Comparison of ENCODE assay signal across 1 cellular context in the genomic region with DNA sequence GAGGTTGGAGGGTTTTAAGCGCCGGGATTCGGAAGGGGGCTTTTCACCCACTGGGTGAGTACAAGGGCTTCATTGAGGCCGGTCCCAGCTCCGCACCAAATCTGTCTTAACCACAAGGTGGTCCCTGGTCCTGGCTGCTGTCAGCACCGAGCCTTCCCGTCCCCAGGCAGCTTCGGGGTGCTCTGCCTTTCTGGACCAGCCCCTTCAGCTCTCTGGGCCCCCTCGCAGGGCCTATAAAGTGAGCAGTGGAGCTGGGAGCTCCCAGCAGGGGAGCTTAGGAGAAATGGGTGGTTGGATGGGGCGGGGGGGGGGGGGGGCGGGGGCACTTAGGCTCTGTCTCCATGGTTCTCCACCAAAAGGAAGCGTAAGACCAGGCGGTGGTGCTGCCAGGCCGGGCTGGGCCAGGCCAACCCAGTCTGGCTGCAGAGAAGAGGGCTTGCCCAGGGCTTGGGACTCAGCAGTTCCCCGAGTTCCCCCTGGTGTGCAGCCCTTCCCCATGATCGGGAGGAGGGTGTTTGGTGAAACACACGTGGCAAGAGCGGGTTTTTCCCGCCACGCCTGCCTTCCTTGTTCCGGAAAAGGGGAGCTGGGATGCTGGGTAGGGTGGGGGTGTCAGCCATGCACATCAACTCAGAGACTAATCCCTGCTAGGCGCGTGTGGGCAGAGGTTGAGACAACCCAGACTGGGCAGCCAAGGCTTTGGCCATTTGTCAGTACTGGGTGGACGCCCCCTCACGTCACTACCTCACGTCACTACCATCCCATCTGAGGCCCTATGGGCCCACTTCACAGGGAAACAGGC.
TF ChIP-seq lines count a peak whose summit lies in the region.

No MANE protein-coding gene starts in this region.

TF ChIP-seq in IMR-90, 13 proteins besides CTCF, POLR2A, EP300 and RAD21:
- TF ChIP-seq MAFK (IDR thresholded peaks at IDR 0.05; ENCODE audit: low read depth, low read length), result no peak
